Comparison of ENCODE assay signal across 19 cellular contexts in the genomic region with DNA sequence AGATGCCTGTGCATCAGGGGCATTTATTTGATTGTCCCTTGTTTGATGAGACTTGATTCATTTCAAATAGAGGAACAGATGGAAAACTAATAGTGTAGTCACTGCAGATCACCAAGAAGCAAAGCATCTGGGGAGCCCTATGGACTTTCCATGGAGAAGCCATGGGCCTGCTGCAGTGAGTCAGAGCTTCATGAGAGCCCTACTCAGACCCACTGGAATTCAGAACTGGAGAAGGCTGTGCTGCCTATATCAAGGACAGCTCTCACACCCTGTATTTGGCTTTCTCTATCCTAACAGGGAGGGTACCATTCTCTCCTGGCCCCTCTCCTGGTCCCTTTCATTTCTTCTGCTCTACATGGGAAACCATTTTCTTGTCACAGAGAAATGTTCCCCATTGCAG.
DNase-seq lines count a peak whose midpoint lies in the region; ATAC-seq and TF ChIP-seq lines count a peak whose summit lies in the region.
"Had no signal": no experiment of that assay in that cellular context is flagged by ENCODE, and none has a peak within 500 bp of the region (broad histone marks: within the 10 kb centered on the region; RNA-seq: fewer than 3 reads in every experiment).

No MANE protein-coding gene starts in this region.

- H3K4me1 ChIP-seq in foreskin keratinocyte (no peaks in the 10 kb centered on the region), mucosa of descending colon (ENCODE audit: low read depth) (no peaks in the 10 kb centered on the region)

- H3K4me3 ChIP-seq in brain microvascular endothelial cell (ENCODE audit: low read depth, low read length) (no peak overlapping the region), mucosa of descending colon (no peak overlapping the region)

- in situ Hi-C loops in brain microvascular endothelial cell (cut with HindIII; ENCODE audit: low pct_ligation_motif_present, low sequenced_read_pairs), result no loop called here

- TF ChIP-seq CTCF in brain microvascular endothelial cell (IDR thresholded peaks at IDR 0.05; ENCODE audit: low read depth, low read length, missing control alignments), result no peak
- no peak for TF ChIP-seq CTCF in foreskin keratinocyte (conservative IDR thresholded peaks at IDR 0.05)
- no peak for TF ChIP-seq CTCF in mucosa of descending colon (IDR thresholded peaks at IDR 0.05)

- intact Hi-C loops in mucosa of descending colon (cut with DNase I, micrococcal nuclease), result no loop called here

- H3K27ac ChIP-seq in brain microvascular endothelial cell, result no peak overlapping the region
- H3K27ac ChIP-seq in foreskin keratinocyte, result no peak overlapping the region
- H3K27ac ChIP-seq: RWPE1 had no signal

- ATAC-seq in foreskin keratinocyte, result peak; percentile 63
- no peak for ATAC-seq in HG02870 (IDR thresholded peaks at IDR 0.05; ENCODE audit: unreplicated experiment)
- no peak for ATAC-seq in HG03039 (IDR thresholded peaks at IDR 0.05; ENCODE audit: unreplicated experiment)
- ATAC-seq in mucosa of descending colon, result no peak
- ATAC-seq: HCT116 had no signal

- H3K27me3 ChIP-seq in brain microvascular endothelial cell (replicated peaks) (no peaks in the 10 kb centered on the region), foreskin keratinocyte (no peaks in the 10 kb centered on the region)

- H3K36me3 ChIP-seq in brain microvascular endothelial cell (replicated peaks), result no peaks in the 10 kb centered on the region
- H3K36me3 ChIP-seq in mucosa of descending colon (ENCODE audit: low read depth), result no peaks in the 10 kb centered on the region

- no peaks in the 10 kb centered on the region for H3K9me3 ChIP-seq in mucosa of descending colon

- peak; percentile 4 for DNase-seq in EL
- peak; percentile 65 for DNase-seq in NCI-H226
- peak; percentile 16 for DNase-seq in brain microvascular endothelial cell
- DNase-seq in foreskin keratinocyte, result peak in 1 of 2 donors; percentile 34
- no peak for DNase-seq in stimulated activated CD4-positive, alpha-beta T cell treated with anti-CD3 and anti-CD28 coated beads, Interleukin-2, amount 100 ng/mL, for 24 hours
- DNase-seq in mucosa of descending colon, result no peak
- DNase-seq: Calu3, DND-41, KG1, MM.1S, NCI-H1417, NCI-H1694, NCI-H2029 treated with DMSO at 0.1 percent for 48 hours, NCI-H526 treated with DMSO at 0.1 percent for 48 hours, SHP77 treated with DMSO at 0.1 percent for 48 hours had no signal

Comparison
In these comparisons a context has a peak if more than half of its experiments do, and no peak if none do; other contexts are left out.
1. DNase-seq: peak in EL (single experiment), NCI-H226 (single experiment) and brain microvascular endothelial cell (single experiment); none in stimulated activated CD4-positive, alpha-beta T cell treated with anti-CD3 and anti-CD28 coated beads, Interleukin-2, amount 100 ng/mL, for 24 hours (0 of 2) and mucosa of descending colon (0 of 3).